ENCODE assay signal across 16 cellular contexts in the genomic region with DNA sequence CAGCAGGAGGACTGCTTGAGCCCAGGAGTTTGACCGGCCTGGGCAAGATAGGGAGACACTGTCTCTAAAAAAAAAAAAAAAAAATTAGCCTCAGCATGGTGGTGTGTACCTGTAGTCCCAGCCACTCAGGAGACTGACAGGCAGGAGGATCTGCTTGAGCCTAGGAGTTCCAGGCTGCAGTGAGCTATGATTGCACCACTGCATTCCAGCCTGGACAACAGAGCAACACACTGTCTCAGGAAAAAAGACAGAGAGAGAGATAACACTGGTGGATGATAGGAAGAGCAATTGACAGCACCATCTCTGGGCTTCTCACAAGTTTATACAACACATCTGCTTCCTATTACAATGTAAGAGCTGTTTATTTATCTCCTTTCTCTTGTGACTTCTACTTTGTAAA. TPM values are rescaled to one million over a fixed set of nuclear protein-coding genes. Genes with fewer than 3 reads are reported as not detected.
DNase-seq lines count a peak whose midpoint lies in the region; ATAC-seq and TF ChIP-seq lines count a peak whose summit lies in the region.
"Had no signal": no experiment of that assay in that cellular context is flagged by ENCODE, and none has a peak within 500 bp of the region (broad histone marks: within the 10 kb centered on the region; RNA-seq: fewer than 3 reads in every experiment).

No MANE protein-coding gene starts in this region.

- H3K27ac ChIP-seq in hepatocyte (peak overlapping the region; percentile 15), spleen (peak overlapping the region in 1 of 8 donors; percentile 42), esophagus squamous epithelium (no peak overlapping the region)
- H3K27ac ChIP-seq: adrenal gland had no signal

- H3K36me3 Mint-ChIP-seq in stimulated activated naive CD8-positive, alpha-beta T cell treated with anti-CD3 and anti-CD28 coated beads, Interleukin-15, Interleukin-2, amounts not matched to agents 100 ng/mL and 50 ng/mL, for 24 hours (ENCODE audit: low read depth) = no peaks in the 10 kb centered on the region
- H3K36me3 Mint-ChIP-seq in activated B cell treated with CpG ODN at 0.5 μM for 24 hours (ENCODE audit: low read depth) = peaks cover 20% of the 10 kb centered on the region

- peak overlapping the region; percentile 13 for H3K4me2 ChIP-seq in hepatocyte

- TF ChIP-seq CTCF in activated B cell treated with CpG ODN at 0.5 μM for 24 hours (IDR thresholded peaks at IDR 0.05) = no peak
- no peak for TF ChIP-seq CTCF in hepatocyte (IDR thresholded peaks at IDR 0.05; ENCODE audit: poor library complexity)
- no peak for TF ChIP-seq CTCF in spleen (IDR thresholded peaks at IDR 0.05 in 8 of 11, conservative IDR thresholded peaks at IDR 0.05 in 3 of 11)
- TF ChIP-seq CTCF in esophagus squamous epithelium (IDR thresholded peaks at IDR 0.05) = no peak

- peaks cover 9% of the 10 kb centered on the region for H3K79me2 ChIP-seq in hepatocyte

- no peaks in the 10 kb centered on the region for H3K9me3 Mint-ChIP-seq in stimulated activated naive CD8-positive, alpha-beta T cell treated with anti-CD3 and anti-CD28 coated beads, Interleukin-15, Interleukin-2, amounts not matched to agents 100 ng/mL and 50 ng/mL, for 24 hours
- no peaks in the 10 kb centered on the region for H3K9me3 Mint-ChIP-seq in stimulated activated naive CD8-positive, alpha-beta T cell treated with anti-CD3 and anti-CD28 coated beads, Interleukin-15, amount 100 ng/mL, for 72 hours
- no peaks in the 10 kb centered on the region for H3K9me3 Mint-ChIP-seq in activated B cell treated with CpG ODN at 0.5 μM for 24 hours
- H3K9me3 Mint-ChIP-seq: dendritic cell treated with granulocyte-macrophage colony-stimulating factor and Interleukin-4, amounts not matched to agents 40 ng/mL and 50 ng/mL, for 4 days had no signal

- H3K27me3 Mint-ChIP-seq in stimulated activated naive CD8-positive, alpha-beta T cell treated with anti-CD3 and anti-CD28 coated beads, Interleukin-15, Interleukin-2, amounts not matched to agents 100 ng/mL and 50 ng/mL, for 24 hours = no peaks in the 10 kb centered on the region
- no peaks in the 10 kb centered on the region for H3K27me3 Mint-ChIP-seq in stimulated activated naive CD8-positive, alpha-beta T cell treated with anti-CD3 and anti-CD28 coated beads, Interleukin-15, amount 100 ng/mL, for 72 hours
- H3K27me3 Mint-ChIP-seq in activated B cell treated with CpG ODN at 0.5 μM for 24 hours = no peaks in the 10 kb centered on the region
- H3K27me3 Mint-ChIP-seq: dendritic cell treated with granulocyte-macrophage colony-stimulating factor and Interleukin-4, amounts not matched to agents 40 ng/mL and 50 ng/mL, for 4 days had no signal

- H3K4me1 ChIP-seq in hepatocyte (ENCODE audit: insufficient read depth) (peaks cover 13% of the 10 kb centered on the region), spleen (peaks cover 18 to 67% (median 45%) of the 10 kb centered on the region in 6 donors), esophagus squamous epithelium (peaks cover 19 to 62% (median 33%) of the 10 kb centered on the region in 3 donors)

- H2AFZ ChIP-seq in hepatocyte = no peak overlapping the region

- POLR2A ChIA-PET in activated B cell treated with CpG ODN at 0.5 μM for 24 hours (lab: Charles Lee) = interaction anchor here (0.6 to 4.3 kb wide), 4 partner anchors 10 to 90 kb away, joined by 3 to 287 read pairs (median 69); partner anchors contain the start of genes GMEB1 and YTHDF2

- intact Hi-C loops in activated B cell treated with CpG ODN at 0.5 μM for 24 hours (cut with micrococcal nuclease) (no loop called here), spleen (cut with DNase I; ENCODE audit: low total_unique reads) (no loop called here), esophagus squamous epithelium (cut with DNase I) (no loop called here)

- no peak for ATAC-seq in stimulated activated naive CD8-positive, alpha-beta T cell treated with anti-CD3 and anti-CD28 coated beads, Interleukin-15, amount 100 ng/mL, for 72 hours
- no peak for ATAC-seq in activated B cell treated with CpG ODN at 0.5 μM for 24 hours (ENCODE audit: low read depth)
- ATAC-seq in HG02885 (IDR thresholded peaks at IDR 0.05; ENCODE audit: poor library complexity, unreplicated experiment) = no peak

- no peak overlapping the region for H3K4me3 ChIP-seq in hepatocyte
- no peak overlapping the region for H3K4me3 ChIP-seq in spleen
- H3K4me3 ChIP-seq in esophagus squamous epithelium = no peak overlapping the region
- H3K4me3 ChIP-seq: adrenal gland had no signal

- H3K4me3 Mint-ChIP-seq in stimulated activated naive CD8-positive, alpha-beta T cell treated with anti-CD3 and anti-CD28 coated beads, Interleukin-15, Interleukin-2, amounts not matched to agents 100 ng/mL and 50 ng/mL, for 24 hours = no peak overlapping the region
- H3K4me3 Mint-ChIP-seq in stimulated activated naive CD8-positive, alpha-beta T cell treated with anti-CD3 and anti-CD28 coated beads, Interleukin-15, amount 100 ng/mL, for 72 hours = no peak overlapping the region
- no peak overlapping the region for H3K4me3 Mint-ChIP-seq in activated B cell treated with CpG ODN at 0.5 μM for 24 hours
- H3K4me3 Mint-ChIP-seq: CD14-positive monocyte; dendritic cell treated with granulocyte-macrophage colony-stimulating factor and Interleukin-4, amounts not matched to agents 40 ng/mL and 50 ng/mL, for 4 days had no signal

- 82% methylated on average over 1 of the region's 1 CpG for WGBS in hepatocyte (ENCODE audit: low lambda C conversion rate, missing lambda C conversion rate)
- WGBS in spleen, 5 donors = 88 to 100% (median 92%) methylated on average over 1 of the region's 1 CpG
- 89 to 100% methylated on average over 1 of the region's 1 CpG for WGBS in esophagus squamous epithelium, 2 donors

- DNase-seq in stimulated activated naive CD8-positive, alpha-beta T cell treated with anti-CD3 and anti-CD28 coated beads, Interleukin-15, amount 100 ng/mL, for 72 hours = no peak
- DNase-seq in activated B cell treated with CpG ODN at 0.5 μM for 24 hours (no peak), hepatocyte (ENCODE audit: low spot score) (peak; percentile 24), spleen (no peak), NCI-H524 treated with DMSO at 0.1 percent for 48 hours (lab: John Stamatoyannopoulos, UW) (no peak), esophagus squamous epithelium (lab: John Stamatoyannopoulos, UW) (no peak)
- DNase-seq: activated CD8-positive, alpha-beta memory T cell treated with anti-CD3 and anti-CD28 coated beads for 24 hours; adrenal gland; NCI-H1092; NCI-H446 had no signal

- no peaks in the 10 kb centered on the region for H3K9me3 ChIP-seq in hepatocyte (ENCODE audit: low read depth)
- no peaks in the 10 kb centered on the region for H3K9me3 ChIP-seq in spleen
- H3K9me3 ChIP-seq in esophagus squamous epithelium = no peaks in the 10 kb centered on the region
- H3K9me3 ChIP-seq: adrenal gland had no signal

- H3K27me3 ChIP-seq in hepatocyte = no peaks in the 10 kb centered on the region
- H3K27me3 ChIP-seq in spleen (replicated peaks in 1 of 7) = no peaks in the 10 kb centered on the region
- H3K27me3 ChIP-seq in esophagus squamous epithelium = no peaks in the 10 kb centered on the region
- H3K27me3 ChIP-seq: adrenal gland had no signal

- CTCF ChIA-PET in activated B cell treated with CpG ODN at 0.5 μM for 24 hours (lab: Charles Lee) = no interaction called here

- peaks cover 69% of the 10 kb centered on the region for H3K4me1 Mint-ChIP-seq in stimulated activated naive CD8-positive, alpha-beta T cell treated with anti-CD3 and anti-CD28 coated beads, Interleukin-15, Interleukin-2, amounts not matched to agents 100 ng/mL and 50 ng/mL, for 24 hours (ENCODE audit: low read depth)
- H3K4me1 Mint-ChIP-seq in stimulated activated naive CD8-positive, alpha-beta T cell treated with anti-CD3 and anti-CD28 coated beads, Interleukin-15, amount 100 ng/mL, for 72 hours = peaks cover 68% of the 10 kb centered on the region
- peaks cover 56% of the 10 kb centered on the region for H3K4me1 Mint-ChIP-seq in activated B cell treated with CpG ODN at 0.5 μM for 24 hours

- H3K9me2 ChIP-seq in hepatocyte (replicated peaks; ENCODE audit: insufficient read depth) = no peaks in the 10 kb centered on the region

- no peaks in the 10 kb centered on the region for H4K20me1 ChIP-seq in hepatocyte (ENCODE audit: insufficient read depth, poor library complexity, severe bottlenecking)

- no peak for TF ChIP-seq POLR2A in spleen (IDR thresholded peaks at IDR 0.05)
- no peak for TF ChIP-seq POLR2A in esophagus squamous epithelium (IDR thresholded peaks at IDR 0.05)

- H3K36me3 ChIP-seq in hepatocyte (replicated peaks; ENCODE audit: insufficient read depth, low read depth) = no peaks in the 10 kb centered on the region
- H3K36me3 ChIP-seq in spleen = no peaks in the 10 kb centered on the region
- H3K36me3 ChIP-seq in esophagus squamous epithelium = no peaks in the 10 kb centered on the region
- H3K36me3 ChIP-seq: adrenal gland had no signal

- peak overlapping the region; percentile 61 for H3K27ac Mint-ChIP-seq in stimulated activated naive CD8-positive, alpha-beta T cell treated with anti-CD3 and anti-CD28 coated beads, Interleukin-15, Interleukin-2, amounts not matched to agents 100 ng/mL and 50 ng/mL, for 24 hours
- H3K27ac Mint-ChIP-seq in stimulated activated naive CD8-positive, alpha-beta T cell treated with anti-CD3 and anti-CD28 coated beads, Interleukin-15, amount 100 ng/mL, for 72 hours = no peak overlapping the region
- H3K27ac Mint-ChIP-seq in activated B cell treated with CpG ODN at 0.5 μM for 24 hours = peak overlapping the region; percentile 69
- H3K27ac Mint-ChIP-seq: dendritic cell treated with granulocyte-macrophage colony-stimulating factor and Interleukin-4, amounts not matched to agents 40 ng/mL and 50 ng/mL, for 4 days had no signal

RNA-seq across cellular contexts. Expression of gene RNU11, which starts 2.4 kb away (rescaled TPM):
- total RNA-seq in activated B cell treated with CpG ODN at 0.5 μM for 24 hours (not detected in 2 replicates), hepatocyte (not detected in 2 replicates), spleen (not detected), esophagus squamous epithelium (not detected)
- polyA plus RNA-seq in hepatocyte (not detected in 2 replicates), spleen (not detected)
- total RNA-seq: adrenal gland, fibroblast of lung, pulmonary artery endothelial cell had no signal
- polyA plus RNA-seq: adrenal gland, CD14-positive monocyte, fibroblast of lung had no signal

RNA-seq across cellular contexts. Expression of gene TAF12, which starts 3.2 kb away (rescaled TPM):
- total RNA-seq in activated B cell treated with CpG ODN at 0.5 μM for 24 hours (17.1 and 18.5 TPM in 2 replicates), hepatocyte (22.9 and 26.5 TPM in 2 replicates), spleen (10 to 100 TPM; 17.0 to 28.7 (median 18.9) TPM), esophagus squamous epithelium (10 to 100 TPM in 3 of 4 donors, 1 to 10 TPM in 1; 7.6 to 20.1 (median 13.1) TPM)
- polyA plus RNA-seq in hepatocyte (35.0 and 35.2 TPM in 2 replicates), spleen (10 to 100 TPM; 18.6 to 27.8 (median 21.7) TPM)

RNA-seq across cellular contexts. Expression of gene GMEB1, which starts 22.5 kb away (rescaled TPM):
- total RNA-seq in activated B cell treated with CpG ODN at 0.5 μM for 24 hours (26.8 and 27.4 TPM in 2 replicates), hepatocyte (9.2 and 10.6 TPM in 2 replicates), spleen (10 to 100 TPM; 15.2 to 20.6 (median 17.3) TPM), esophagus squamous epithelium (10 to 100 TPM in 1 of 4 donors, 1 to 10 TPM in 3; 4.0 to 12.8 (median 9.0) TPM)
- polyA plus RNA-seq in hepatocyte (7.0 and 7.6 TPM in 2 replicates), spleen (1 to 10 TPM; 3.6 to 5.5 (median 3.6) TPM)

RNA-seq across cellular contexts. Expression of gene RAB42, which starts 54.0 kb away (rescaled TPM):
- total RNA-seq in activated B cell treated with CpG ODN at 0.5 μM for 24 hours = 0.20 and 0.29 TPM in 2 replicates
- 19.4 and 23.6 TPM in 2 replicates for total RNA-seq in hepatocyte
- polyA plus RNA-seq in hepatocyte = 8.6 and 10.3 TPM in 2 replicates
- 10 to 100 TPM in 3 of 7 donors, 1 to 10 TPM in 4; 3.1 to 18.9 (median 9.1) TPM for total RNA-seq in spleen
- polyA plus RNA-seq in spleen = 1 to 10 TPM; 1.9 to 9.0 (median 8.0) TPM
- total RNA-seq in esophagus squamous epithelium = 1 to 10 TPM in 1 of 4 donors, under 1 TPM in 2, not detected in 1; 0.21 to 2.5 (median 0.83) TPM

Comparison
In these comparisons a context has a peak if more than half of its experiments do, and no peak if none do; other contexts are left out.
1. H3K27ac Mint-ChIP-seq: peak in stimulated activated naive CD8-positive, alpha-beta T cell treated with anti-CD3 and anti-CD28 coated beads, Interleukin-15, Interleukin-2, amounts not matched to agents 100 ng/mL and 50 ng/mL, for 24 hours (single experiment) and activated B cell treated with CpG ODN at 0.5 μM for 24 hours (single experiment); none in stimulated activated naive CD8-positive, alpha-beta T cell treated with anti-CD3 and anti-CD28 coated beads, Interleukin-15, amount 100 ng/mL, for 72 hours (0 of 2).